ENCODE assay signal across 8 cellular contexts in the genomic region with DNA sequence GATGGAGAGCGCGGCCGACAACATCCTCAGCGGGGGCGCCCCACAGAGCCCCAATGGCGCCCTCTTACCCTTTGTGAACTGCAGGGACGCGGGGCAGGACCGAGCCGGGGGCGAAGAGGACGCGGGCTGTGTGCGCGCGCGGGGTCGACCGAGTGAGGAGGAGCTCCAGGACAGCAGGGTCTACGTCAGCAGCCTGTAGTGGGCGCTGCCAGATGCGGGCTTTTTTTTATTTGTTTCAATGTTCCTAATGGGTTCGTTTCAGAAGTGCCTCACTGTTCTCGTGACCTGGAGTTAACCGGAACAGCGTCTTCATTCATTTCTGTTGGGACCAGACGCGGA.
A peak's percentile ranks its signal among the peaks of the same experiment; 100 is the strongest.
DNase-seq lines count a peak whose midpoint lies in the region; ATAC-seq and TF ChIP-seq lines count a peak whose summit lies in the region.

No MANE protein-coding gene starts in this region.

- peaks cover 24 to 54% (median 40%) of the 10 kb centered on the region in 4 donors for H3K4me1 Mint-ChIP-seq in CD4-positive, alpha-beta memory T cell
- peaks cover 44% of the 10 kb centered on the region for H3K4me1 Mint-ChIP-seq in activated naive CD8-positive, alpha-beta T cell (ENCODE audit: low read depth)

- H3K27ac ChIP-seq in CD4-positive, alpha-beta memory T cell (ENCODE audit: low read depth, low read length) = peak overlapping the region; percentile 62
- no peak overlapping the region for H3K27ac ChIP-seq in right lobe of liver

- CTCF ChIA-PET in CD4-positive, alpha-beta memory T cell (lab: Charles Lee; ENCODE audit: partially characterized antibody) = interaction anchor here (0.6 to 3.4 kb wide), 8 partner anchors 8 to 657 kb away, joined by 3 to 33 read pairs (median 6); no protein-coding TSS in a partner anchor

- H3K36me3 Mint-ChIP-seq in CD4-positive, alpha-beta memory T cell = peaks cover 0 to 11% of the 10 kb centered on the region in 2 donors
- H3K36me3 Mint-ChIP-seq in activated naive CD8-positive, alpha-beta T cell = no peaks in the 10 kb centered on the region

- ATAC-seq in right lobe of liver (peak; percentile 37 to 61 (median 44)), GM19463 (IDR thresholded peaks at IDR 0.05; ENCODE audit: unreplicated experiment) (no peak)

- H3K27me3 ChIP-seq in CD4-positive, alpha-beta memory T cell (ENCODE audit: insufficient read depth, low read length) = no peaks in the 10 kb centered on the region
- H3K27me3 ChIP-seq in H7 (ENCODE audit: control insufficient read depth, insufficient read depth, low read length) (peaks cover 11% of the 10 kb centered on the region), right lobe of liver (no peaks in the 10 kb centered on the region)

- no peak for TF ChIP-seq CTCF in right lobe of liver (IDR thresholded peaks at IDR 0.05)

- WGBS in right lobe of liver (ENCODE audit: insufficient coverage, low coverage, low lambda C conversion rate, missing lambda C conversion rate) = 0% methylated on average over 10 of the region's 28 CpGs

- TF ChIP-seq POLR2A in right lobe of liver (IDR thresholded peaks at IDR 0.05) = no peak

- POLR2A ChIA-PET in CD4-positive, alpha-beta memory T cell (lab: Charles Lee; ENCODE audit: partially characterized antibody) = interaction anchor here (0.7 to 3.5 kb wide), 10 partner anchors 9 to 198 kb away, joined by 3 to 55 read pairs (median 6); a partner anchor contains a TSS

- H3K9me3 ChIP-seq in CD4-positive, alpha-beta memory T cell (ENCODE audit: control insufficient read depth in 1 of 2, low read length in 2 of 2) = no peaks in the 10 kb centered on the region
- H3K9me3 ChIP-seq in right lobe of liver = no peaks in the 10 kb centered on the region

- intact Hi-C loops in CD4-positive, alpha-beta memory T cell (cut with micrococcal nuclease) = loop anchor here (1.0 to 5.0 kb wide), 5 partner anchors 61 to 201 kb away; a partner anchor contains a TSS
- intact Hi-C loops in right lobe of liver (cut with DNase I) = no loop called here

- peak overlapping the region; percentile 79 to 96 (median 91) for H3K27ac Mint-ChIP-seq in CD4-positive, alpha-beta memory T cell
- H3K27ac Mint-ChIP-seq in activated naive CD8-positive, alpha-beta T cell = peak overlapping the region; percentile 86

- no peaks in the 10 kb centered on the region for H3K9me3 Mint-ChIP-seq in CD4-positive, alpha-beta memory T cell
- no peaks in the 10 kb centered on the region for H3K9me3 Mint-ChIP-seq in activated naive CD8-positive, alpha-beta T cell (ENCODE audit: low read depth)

- H3K4me3 ChIP-seq in CD4-positive, alpha-beta memory T cell (ENCODE audit: low read length in 2 of 2) = peak overlapping the region; percentile 42 to 73
- H3K4me3 ChIP-seq in H7 (ENCODE audit: insufficient read depth, low read depth, low read length) = peak overlapping the region; percentile 75
- peak overlapping the region; percentile 28 to 42 (median 29) for H3K4me3 ChIP-seq in right lobe of liver

- H3K4me3 Mint-ChIP-seq in CD4-positive, alpha-beta memory T cell = peak overlapping the region; percentile 89 to 96 (median 93)
- H3K4me3 Mint-ChIP-seq in activated naive CD8-positive, alpha-beta T cell = peak overlapping the region; percentile 83

- H3K4me1 ChIP-seq in CD4-positive, alpha-beta memory T cell (ENCODE audit: insufficient read depth, low read length) = peaks cover 34% of the 10 kb centered on the region
- peaks cover 0 to 9% (median 0%) of the 10 kb centered on the region in 4 donors for H3K4me1 ChIP-seq in right lobe of liver

- H3K27me3 Mint-ChIP-seq in CD4-positive, alpha-beta memory T cell = peaks cover 0 to 4% of the 10 kb centered on the region in 2 donors
- H3K27me3 Mint-ChIP-seq in activated naive CD8-positive, alpha-beta T cell = peaks cover 2% of the 10 kb centered on the region

- no peaks in the 10 kb centered on the region for H3K36me3 ChIP-seq in CD4-positive, alpha-beta memory T cell (ENCODE audit: insufficient read depth, low read length)
- H3K36me3 ChIP-seq in H7 (replicated peaks; ENCODE audit: control insufficient read depth, insufficient read depth, low read length) = no peaks in the 10 kb centered on the region
- H3K36me3 ChIP-seq in right lobe of liver = no peaks in the 10 kb centered on the region

- peak; percentile 55 to 70 (median 62) for DNase-seq in CD4-positive, alpha-beta memory T cell
- DNase-seq in H7 = peak; percentile 87
- DNase-seq in OCI-M2 (lab: John Stamatoyannopoulos, UW; ENCODE audit: unreplicated experiment) = peak; percentile 15
- no peak for DNase-seq in right lobe of liver
- peak; percentile 24 to 27 for DNase-seq in stimulated activated CD8-positive, alpha-beta memory T cell treated with anti-CD3 and anti-CD28 coated beads, Interleukin-7, amount 100 ng/mL, for 1 hour (ENCODE audit: low read depth in 2 of 2)
- DNase-seq in AG08395 (ENCODE audit: low spot score) = no peak

Comparison
In these comparisons a context has a peak if more than half of its experiments do, and no peak if none do; other contexts are left out.
1. DNase-seq: peak in CD4-positive, alpha-beta memory T cell (5 of 5), H7 (single experiment), OCI-M2 (single experiment) and stimulated activated CD8-positive, alpha-beta memory T cell treated with anti-CD3 and anti-CD28 coated beads, Interleukin-7, amount 100 ng/mL, for 1 hour (2 of 2); none in right lobe of liver (0 of 3) and AG08395 (single experiment).
2. Peak in every context shown above with its lines, with median percentiles within 50 percentile points of each other: H3K4me3 ChIP-seq.